9 cellular contexts compared by ENCODE assay signal in genomic region chr2:132415256-132416079, GRCh38. TPM values are rescaled to one million over a fixed set of nuclear protein-coding genes. Genes with fewer than 3 reads are reported as not detected.
DNase-seq lines count a peak whose midpoint lies in the region; ATAC-seq and TF ChIP-seq lines count a peak whose summit lies in the region.
"Had no signal": no experiment of that assay in that cellular context is flagged by ENCODE, and none has a peak within 500 bp of the region (broad histone marks: within the 10 kb centered on the region; RNA-seq: fewer than 3 reads in every experiment).

No MANE protein-coding gene starts in this region.

- no peak for TF ChIP-seq CTCF in fibroblast of pulmonary artery (IDR thresholded peaks at IDR 0.05; ENCODE audit: low read length, missing control alignments)
- TF ChIP-seq CTCF in retinal pigment epithelial cell (conservative IDR thresholded peaks at IDR 0.05; ENCODE audit: low read depth, low read length), result no peak

- H3K4me1 Mint-ChIP-seq in immature natural killer cell, result no peaks in the 10 kb centered on the region

- H3K27me3 Mint-ChIP-seq in immature natural killer cell (ENCODE audit: low read depth in 3 of 3), result peaks cover 0 to 11% (median 7%) of the 10 kb centered on the region in 3 donors

- no peaks in the 10 kb centered on the region for H4K20me1 ChIP-seq in GM23248 (ENCODE audit: insufficient read depth)

- H3K4me3 ChIP-seq in GM23248 (peak overlapping the region; percentile 72), fibroblast of pulmonary artery (replicated peaks; ENCODE audit: low read depth, low read length) (peak overlapping the region; percentile 62), retinal pigment epithelial cell (ENCODE audit: low read length) (peak overlapping the region; percentile 61)

- H3K4me2 ChIP-seq in GM23248 (ENCODE audit: unreplicated experiment), result peak overlapping the region; percentile 83

- in situ Hi-C loops in GM23248 (cut with MboI), result no loop called here

- H3K36me3 ChIP-seq in GM23248 (ENCODE audit: low read depth), result no peaks in the 10 kb centered on the region

- H3K79me2 ChIP-seq in GM23248 (ENCODE audit: insufficient read depth), result no peaks in the 10 kb centered on the region

- no peaks in the 10 kb centered on the region for H3K27me3 ChIP-seq in GM23248 (replicated peaks; ENCODE audit: insufficient read depth)

- H3F3A ChIP-seq in GM23248 (ENCODE audit: insufficient read depth), result peaks cover 8% of the 10 kb centered on the region

- H3K9ac ChIP-seq in GM23248, result peak overlapping the region; percentile 81

- peaks cover 16% of the 10 kb centered on the region for H3K4me1 ChIP-seq in GM23248 (ENCODE audit: insufficient read depth)

- no peak for ATAC-seq in HG03139 (IDR thresholded peaks at IDR 0.05; ENCODE audit: unreplicated experiment)
- no peak for ATAC-seq in HG03378 (IDR thresholded peaks at IDR 0.05; ENCODE audit: unreplicated experiment)

- peak overlapping the region; percentile 80 for H2AFZ ChIP-seq in GM23248

- no peak overlapping the region for H3K4me3 Mint-ChIP-seq in immature natural killer cell
- H3K4me3 Mint-ChIP-seq: stimulated activated naive CD8-positive, alpha-beta T cell treated with anti-CD3 and anti-CD28 coated beads, Interleukin-15, Interleukin-2, amounts not matched to agents 100 ng/mL and 50 ng/mL, for 24 hours had no signal

- no peak overlapping the region for H3K27ac Mint-ChIP-seq in immature natural killer cell
- H3K27ac Mint-ChIP-seq: stimulated activated naive CD8-positive, alpha-beta T cell treated with anti-CD3 and anti-CD28 coated beads, Interleukin-15, Interleukin-2, amounts not matched to agents 100 ng/mL and 50 ng/mL, for 24 hours had no signal

- 27 to 28% methylated on average over 22 of the region's 22 CpGs for WGBS in GM23248 (ENCODE audit: low coverage in 1 of 2, low lambda C conversion rate in 2 of 2, missing lambda C conversion rate in 2 of 2), 2 experiments

- H3K9me3 ChIP-seq in GM23248 (ENCODE audit: low read depth), result no peaks in the 10 kb centered on the region

- DNase-seq in GM23248, result peak; percentile 55
- DNase-seq in OCI-M1 (lab: John Stamatoyannopoulos, UW), result peak; percentile 10
- DNase-seq in fibroblast of pulmonary artery (ENCODE audit: low read depth), result no peak
- DNase-seq in retinal pigment epithelial cell (ENCODE audit: low read depth), result no peak
- no peak for DNase-seq in NCI-H226
- DNase-seq in immature natural killer cell, result no peak

- H3K36me3 Mint-ChIP-seq in immature natural killer cell, result no peaks in the 10 kb centered on the region

- peaks cover 0 to 29% (median 6%) of the 10 kb centered on the region in 6 donors for H3K9me3 Mint-ChIP-seq in immature natural killer cell

- H3K27ac ChIP-seq in GM23248, result peak overlapping the region; percentile 85

- no peaks in the 10 kb centered on the region for H3K9me2 ChIP-seq in GM23248 (ENCODE audit: insufficient read depth)

RNA-seq across cellular contexts. Expression of gene GPR39, which starts 1.1 kb away (rescaled TPM):
- total RNA-seq in GM23248 (2014; rRNA removed; shearing (Covaris generic)), result 2.6 and 3.8 TPM in 2 replicates
- polyA plus RNA-seq in GM23248 (2016; fragmentation: Nextera tagmentation; extraction: Ambion mirVana) (1.5 and 1.6 TPM in 2 replicates), immature natural killer cell (not detected)

Comparison
In these comparisons a context has a peak if more than half of its experiments do, and no peak if none do; other contexts are left out.
1. DNase-seq: peak in GM23248 (single experiment) and OCI-M1 (single experiment); none in fibroblast of pulmonary artery (single experiment), retinal pigment epithelial cell (single experiment), NCI-H226 (single experiment) and immature natural killer cell (0 of 3).
2. Peak in every context shown above with its lines, with median percentiles within 50 percentile points of each other: H3K4me3 ChIP-seq.